20 cellular contexts compared by ENCODE assay signal in the genomic region with DNA sequence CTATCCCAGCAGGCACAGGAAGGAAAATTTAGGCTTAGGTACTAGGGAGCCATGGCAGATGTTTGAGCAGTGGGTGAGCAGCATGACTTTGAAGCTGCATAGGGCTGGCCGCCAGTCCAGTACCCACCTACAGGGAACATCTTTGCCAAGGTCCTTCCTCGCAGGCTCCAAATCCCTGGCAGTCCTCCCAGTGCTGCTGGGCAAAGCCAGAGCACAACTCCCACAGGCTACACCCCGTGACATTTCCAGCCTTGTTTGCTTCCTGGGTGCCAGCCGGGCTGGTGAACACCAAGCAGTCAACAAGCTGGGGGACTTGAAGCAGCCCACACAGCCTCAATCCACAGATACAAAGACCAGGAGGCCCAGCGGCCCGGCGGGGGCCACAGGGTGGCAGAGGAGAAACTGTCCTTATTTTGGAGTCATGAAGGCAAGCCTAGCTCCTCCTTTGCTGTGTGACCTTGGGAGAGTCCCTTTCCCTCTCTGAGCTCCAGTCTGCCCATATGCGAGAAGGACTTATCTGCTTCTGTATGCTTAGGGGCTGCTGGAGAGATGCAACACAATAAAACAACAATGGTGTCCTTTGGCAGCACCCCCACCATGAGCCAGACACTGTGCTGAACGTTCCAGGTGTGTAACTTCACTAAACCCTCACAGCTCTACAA. TPM values are rescaled to one million over a fixed set of nuclear protein-coding genes. Genes with fewer than 3 reads are reported as not detected.
A peak's percentile ranks its signal among the peaks of the same experiment; 100 is the strongest.
DNase-seq lines count a peak whose midpoint lies in the region; ATAC-seq and TF ChIP-seq lines count a peak whose summit lies in the region.
"Had no signal": no experiment of that assay in that cellular context is flagged by ENCODE, and none has a peak within 500 bp of the region (broad histone marks: within the 10 kb centered on the region; RNA-seq: fewer than 3 reads in every experiment).

No MANE protein-coding gene starts in this region.

- no peak overlapping the region for H3K9ac ChIP-seq in trophoblast cell (ENCODE audit: low read length)
- H3K9ac ChIP-seq in mesendoderm (ENCODE audit: low read length): no peak overlapping the region

- H4K12ac ChIP-seq in trophoblast cell (ENCODE audit: low read depth, low read length): no peak overlapping the region

- no peaks in the 10 kb centered on the region for H3K79me2 ChIP-seq in trophoblast cell (ENCODE audit: control insufficient read depth, insufficient read depth, low read length, poor library complexity)
- H3K79me2 ChIP-seq in mesendoderm (ENCODE audit: control insufficient read depth, insufficient read depth, low read length): peaks cover 83% of the 10 kb centered on the region

- no peaks in the 10 kb centered on the region for H3K9me3 Mint-ChIP-seq in CD8-positive, alpha-beta T cell
- H3K9me3 Mint-ChIP-seq: activated naive CD4-positive, alpha-beta T cell treated with anti-CD3 and anti-CD28 coated beads, Interleukin-2, amount 50 U/mL, for 24 hours; CD4-positive, alpha-beta memory T cell; stimulated activated naive B cell treated with anti-CD40 and anti-IgM and Interleukin-4, amounts not matched to agents 10 μg/mL and 1 μg/mL and 100 μg/mL, for 72 hours had no signal

- peaks cover 10% of the 10 kb centered on the region for H3K36me3 ChIP-seq in CD8-positive, alpha-beta T cell (ENCODE audit: insufficient read depth, low read length)
- H3K36me3 ChIP-seq in trophoblast cell (ENCODE audit: control insufficient read depth in 1 of 2, insufficient read depth in 2 of 2, low read length in 2 of 2): peaks cover 3 to 8% of the 10 kb centered on the region in 2 experiments
- peaks cover 6% of the 10 kb centered on the region for H3K36me3 ChIP-seq in mesendoderm (ENCODE audit: control insufficient read depth, insufficient read depth, low read length)
- H3K36me3 ChIP-seq in spleen: peaks cover 0 to 45% (median 8%) of the 10 kb centered on the region in 6 donors

- H4K8ac ChIP-seq in trophoblast cell (ENCODE audit: low read depth, low read length): no peak overlapping the region
- H4K8ac ChIP-seq in mesendoderm (ENCODE audit: low read depth, low read length): no peak overlapping the region

- no peak overlapping the region for H3K23ac ChIP-seq in trophoblast cell (ENCODE audit: low read length)
- H3K23ac ChIP-seq in mesendoderm (ENCODE audit: low read length): no peak overlapping the region

- POLR2A ChIA-PET in CD8-positive, alpha-beta T cell (lab: Charles Lee): no interaction called here

- no peak overlapping the region for H3K56ac ChIP-seq in mesendoderm (ENCODE audit: low read length)

- CTCF ChIA-PET in CD8-positive, alpha-beta T cell (lab: Charles Lee): interaction anchor here (0.9 to 1.2 kb wide), 2 partner anchors 14 to 25 kb away, joined by 3 read pairs; no protein-coding TSS in a partner anchor

- H3K9me3 ChIP-seq in CD8-positive, alpha-beta T cell (ENCODE audit: low read length): no peaks in the 10 kb centered on the region
- H3K9me3 ChIP-seq in right cardiac atrium (ENCODE audit: control insufficient read depth, low read length) (no peaks in the 10 kb centered on the region), trophoblast cell (ENCODE audit: insufficient read depth, low read depth, low read length) (peaks cover 4% of the 10 kb centered on the region), spleen (no peaks in the 10 kb centered on the region)

- H2AK5ac ChIP-seq in trophoblast cell (ENCODE audit: low read length) (no peak overlapping the region), mesendoderm (ENCODE audit: low read length) (no peak overlapping the region)

- DNase-seq in CD8-positive, alpha-beta T cell: no peak
- peak in 37 of 58 donors; percentile 9 to 79 (median 32) for DNase-seq in anterior cingulate cortex (lab: John Stamatoyannopoulos, UW)
- DNase-seq in right cardiac atrium: peak; percentile 55 to 86 (median 84)
- DNase-seq in trophoblast cell: no peak
- no peak for DNase-seq in activated effector memory CD4-positive, alpha-beta T cell treated with anti-CD3 and anti-CD28 coated beads, Interleukin-2, amount 50 U/mL, for 16 hours
- no peak for DNase-seq in mesendoderm
- DNase-seq in NCI-H345 (lab: John Stamatoyannopoulos, UW): no peak
- DNase-seq in spleen: no peak
- DNase-seq: ACHN; CD4-positive, alpha-beta memory T cell; dermis blood vessel endothelial cell; NCI-H1694; stimulated activated naive B cell treated with anti-CD40 and anti-IgM and Interleukin-4, amounts not matched to agents 10 μg/mL and 1 μg/mL and 100 μg/mL, for 72 hours had no signal

- no peaks in the 10 kb centered on the region for H3K27me3 ChIP-seq in CD8-positive, alpha-beta T cell (ENCODE audit: insufficient read depth, low read length)
- H3K27me3 ChIP-seq in right cardiac atrium (ENCODE audit: control insufficient read depth, insufficient read depth) (no peaks in the 10 kb centered on the region), trophoblast cell (ENCODE audit: insufficient read depth, low read length) (no peaks in the 10 kb centered on the region), mesendoderm (ENCODE audit: insufficient read depth, low read length, poor library complexity) (no peaks in the 10 kb centered on the region), spleen (replicated peaks in 1 of 7) (no peaks in the 10 kb centered on the region)

- H3K4me3 Mint-ChIP-seq in CD8-positive, alpha-beta T cell: no peak overlapping the region
- H3K4me3 Mint-ChIP-seq: activated naive CD4-positive, alpha-beta T cell treated with anti-CD3 and anti-CD28 coated beads, Interleukin-2, amount 50 U/mL, for 24 hours; CD4-positive, alpha-beta memory T cell; stimulated activated naive B cell treated with anti-CD40 and anti-IgM and Interleukin-4, amounts not matched to agents 10 μg/mL and 1 μg/mL and 100 μg/mL, for 72 hours had no signal

- H3K27me3 Mint-ChIP-seq in CD8-positive, alpha-beta T cell (ENCODE audit: low read depth): no peaks in the 10 kb centered on the region
- H3K27me3 Mint-ChIP-seq: activated naive CD4-positive, alpha-beta T cell treated with anti-CD3 and anti-CD28 coated beads, Interleukin-2, amount 50 U/mL, for 24 hours; CD4-positive, alpha-beta memory T cell; stimulated activated naive B cell treated with anti-CD40 and anti-IgM and Interleukin-4, amounts not matched to agents 10 μg/mL and 1 μg/mL and 100 μg/mL, for 72 hours had no signal

- peaks cover 59% of the 10 kb centered on the region for H3K4me1 Mint-ChIP-seq in CD8-positive, alpha-beta T cell (ENCODE audit: low read depth)

- H3K27ac Mint-ChIP-seq in CD8-positive, alpha-beta T cell: peak overlapping the region; percentile 73
- H3K27ac Mint-ChIP-seq: activated naive CD4-positive, alpha-beta T cell treated with anti-CD3 and anti-CD28 coated beads, Interleukin-2, amount 50 U/mL, for 24 hours; stimulated activated naive B cell treated with anti-CD40 and anti-IgM and Interleukin-4, amounts not matched to agents 10 μg/mL and 1 μg/mL and 100 μg/mL, for 72 hours had no signal

- H4K91ac ChIP-seq in trophoblast cell (ENCODE audit: low read depth, low read length): no peak overlapping the region

- H3K4ac ChIP-seq in trophoblast cell (ENCODE audit: low read depth, low read length) (no peak overlapping the region), mesendoderm (ENCODE audit: low read depth, low read length) (no peak overlapping the region)

- TF ChIP-seq POLR2A in spleen (IDR thresholded peaks at IDR 0.05): no peak

- no peak for ATAC-seq in CD8-positive, alpha-beta T cell
- peak; percentile 69 to 80 for ATAC-seq in right cardiac atrium
- ATAC-seq: activated CD4-positive, CD25-positive, alpha-beta regulatory T cell treated with anti-CD3 and anti-CD28 coated beads, Interleukin-2, amount 50 U/mL, for 24 hours; esophagus mucosa; stimulated activated naive B cell treated with anti-CD40 and anti-IgM and Interleukin-4, amounts not matched to agents 10 μg/mL and 1 μg/mL and 100 μg/mL, for 72 hours had no signal

- H3K79me1 ChIP-seq in trophoblast cell (ENCODE audit: low read length) (peaks cover 3% of the 10 kb centered on the region), mesendoderm (ENCODE audit: low read length) (peaks cover 28% of the 10 kb centered on the region)

- H3K4me2 ChIP-seq in trophoblast cell (ENCODE audit: low read length): no peak overlapping the region
- no peak overlapping the region for H3K4me2 ChIP-seq in mesendoderm (ENCODE audit: low read length)

- H3K18ac ChIP-seq in trophoblast cell (ENCODE audit: low read length): peak overlapping the region; percentile 37
- H3K18ac ChIP-seq in mesendoderm (ENCODE audit: low read length): no peak overlapping the region

- no peak for TF ChIP-seq CTCF in CD8-positive, alpha-beta T cell (IDR thresholded peaks at IDR 0.05)
- TF ChIP-seq CTCF in spleen (IDR thresholded peaks at IDR 0.05 in 8 of 11, conservative IDR thresholded peaks at IDR 0.05 in 3 of 11): no peak

- H2BK15ac ChIP-seq in mesendoderm (replicated peaks; ENCODE audit: low read depth): no peak overlapping the region

- no peak overlapping the region for H3K27ac ChIP-seq in CD8-positive, alpha-beta T cell (ENCODE audit: low read depth, low read length)
- H3K27ac ChIP-seq in right cardiac atrium (ENCODE audit: low read length): peak overlapping the region; percentile 75
- H3K27ac ChIP-seq in trophoblast cell (ENCODE audit: low read depth, low read length): no peak overlapping the region
- no peak overlapping the region for H3K27ac ChIP-seq in mesendoderm (ENCODE audit: low read depth, low read length)
- peak overlapping the region in 1 of 8 donors; percentile 42 for H3K27ac ChIP-seq in spleen

- no peak overlapping the region for H2AFZ ChIP-seq in trophoblast cell (ENCODE audit: insufficient read depth, low read length, poor library complexity)

- H2BK12ac ChIP-seq in trophoblast cell (ENCODE audit: low read length): no peak overlapping the region

- intact Hi-C loops in CD8-positive, alpha-beta T cell (cut with DNase I, micrococcal nuclease): no loop called here
- intact Hi-C loops in right cardiac atrium (cut with DNase I) (no loop called here), spleen (cut with DNase I; ENCODE audit: low total_unique reads) (no loop called here)

- no peak overlapping the region for H3K14ac ChIP-seq in trophoblast cell (ENCODE audit: low read length)

- H3K4me3 ChIP-seq in CD8-positive, alpha-beta T cell (ENCODE audit: low read depth, low read length): no peak overlapping the region
- H3K4me3 ChIP-seq in right cardiac atrium (ENCODE audit: low read length): no peak overlapping the region
- H3K4me3 ChIP-seq in trophoblast cell (ENCODE audit: low read depth, low read length): no peak overlapping the region
- H3K4me3 ChIP-seq in mesendoderm (ENCODE audit: low read length): no peak overlapping the region
- H3K4me3 ChIP-seq in spleen: no peak overlapping the region

- peaks cover 37% of the 10 kb centered on the region for H3K4me1 ChIP-seq in CD8-positive, alpha-beta T cell (ENCODE audit: insufficient read depth, low read length)
- H3K4me1 ChIP-seq in right cardiac atrium (ENCODE audit: control insufficient read depth, insufficient read depth, low read length): peaks cover 2% of the 10 kb centered on the region
- peaks cover 6 to 7% of the 10 kb centered on the region in 2 experiments for H3K4me1 ChIP-seq in trophoblast cell (ENCODE audit: control insufficient read depth in 1 of 2, insufficient read depth in 2 of 2, low read length in 2 of 2)
- peaks cover 6% of the 10 kb centered on the region for H3K4me1 ChIP-seq in mesendoderm (ENCODE audit: control insufficient read depth, low read depth, low read length)
- peaks cover 3 to 95% (median 52%) of the 10 kb centered on the region in 6 donors for H3K4me1 ChIP-seq in spleen

- 75% methylated on average over 9 of the region's 9 CpGs for WGBS in right cardiac atrium
- no CpG with 5 or more reads among the region's 9 CpGs for WGBS in trophoblast cell (ENCODE audit: extremely low coverage, insufficient coverage, insufficient read length)
- no CpG with 5 or more reads among the region's 9 CpGs for WGBS in mesendoderm (ENCODE audit: extremely low coverage, insufficient coverage, low lambda C conversion rate)
- 72 to 85% (median 83%) methylated on average over 2 to 9 of the region's 9 CpGs for WGBS in spleen, 5 donors

- no peak overlapping the region for H4K5ac ChIP-seq in mesendoderm (ENCODE audit: low read length)

- peaks cover 48% of the 10 kb centered on the region for H3K36me3 Mint-ChIP-seq in CD8-positive, alpha-beta T cell
- H3K36me3 Mint-ChIP-seq: activated naive CD4-positive, alpha-beta T cell treated with anti-CD3 and anti-CD28 coated beads, Interleukin-2, amount 50 U/mL, for 24 hours had no signal

- H2BK120ac ChIP-seq in trophoblast cell (ENCODE audit: insufficient read depth, low read length, poor library complexity) (no peak overlapping the region), mesendoderm (ENCODE audit: low read depth, low read length) (no peak overlapping the region)

- H2BK5ac ChIP-seq in trophoblast cell (ENCODE audit: low read depth, low read length, poor library complexity) (no peak overlapping the region), mesendoderm (ENCODE audit: low read length) (no peak overlapping the region)

RNA-seq across cellular contexts. Expression of a gene that starts 28.0 kb away (rescaled TPM):
- total RNA-seq in CD8-positive, alpha-beta T cell: 10 to 100 TPM; 24.3 to 26.3 TPM
- total RNA-seq in right cardiac atrium (10 to 100 TPM; 30.5 to 55.2 (median 36.9) TPM), spleen (100 to 1,000 TPM in 2 of 7 donors, 10 to 100 TPM in 5; 43.5 to 119 (median 63.2) TPM)
- polyA plus RNA-seq in right cardiac atrium (27.6 TPM), spleen (10 to 100 TPM; 14.6 to 22.2 (median 16.6) TPM)
- polyA plus RNA-seq in trophoblast cell (2013): 19.1 and 19.8 TPM in 2 replicates
- polyA plus RNA-seq in mesendoderm (2013, experiment 1 of 2): 60.8 TPM
- polyA plus RNA-seq in mesendoderm (2013, experiment 2 of 2): 59.3 TPM

RNA-seq across cellular contexts. Expression of a gene that starts 49.6 kb away (rescaled TPM):
- total RNA-seq in CD8-positive, alpha-beta T cell: 100 to 1,000 TPM; 138 to 142 TPM
- total RNA-seq in right cardiac atrium (10 to 100 TPM; 19.8 to 28.7 (median 25.4) TPM), spleen (10 to 100 TPM; 30.5 to 46.3 (median 42.2) TPM)
- polyA plus RNA-seq in right cardiac atrium (15.2 TPM), spleen (10 to 100 TPM; 21.5 to 32.1 (median 27.3) TPM)
- polyA plus RNA-seq in trophoblast cell (2013): 27.7 and 27.8 TPM in 2 replicates
- 17.8 TPM for polyA plus RNA-seq in mesendoderm (2013, experiment 1 of 2)
- polyA plus RNA-seq in mesendoderm (2013, experiment 2 of 2): 17.8 TPM

RNA-seq across cellular contexts. Expression of a gene that starts 55.9 kb away (rescaled TPM):
- not detected for total RNA-seq in CD8-positive, alpha-beta T cell
- 1 to 10 TPM in 2 of 4 donors, under 1 TPM in 2; 0.48 to 1.3 (median 0.99) TPM for total RNA-seq in right cardiac atrium
- 0.25 TPM for polyA plus RNA-seq in right cardiac atrium
- polyA plus RNA-seq in trophoblast cell (2013): not detected in 2 replicates
- polyA plus RNA-seq in mesendoderm (2013, experiment 1 of 2): 7.3 TPM
- 7.5 TPM for polyA plus RNA-seq in mesendoderm (2013, experiment 2 of 2)
- 1 to 10 TPM in 6 of 7 donors, under 1 TPM in 1; 0.34 to 2.9 (median 2.1) TPM for total RNA-seq in spleen
- polyA plus RNA-seq in spleen: 1 to 10 TPM in 2 of 3 donors, under 1 TPM in 1; 0.98 to 1.9 (median 1.3) TPM
- total RNA-seq: CD4-positive, alpha-beta memory T cell; dermis blood vessel endothelial cell; esophagus mucosa; NCI-H460; osteocyte; T-helper 2 cell treated with Interferon-gamma antibody and Interleukin-4, amounts not matched to agents 100 ng/mL and 5 ng/mL, for 36 hours had no signal
- polyA plus RNA-seq: CD4-positive, alpha-beta memory T cell had no signal

RNA-seq across cellular contexts. Expression of a gene that starts 59.9 kb away (rescaled TPM):
- not detected for total RNA-seq in CD8-positive, alpha-beta T cell
- total RNA-seq in right cardiac atrium: not detected
- polyA plus RNA-seq in right cardiac atrium: not detected
- polyA plus RNA-seq in trophoblast cell (2013): not detected in 2 replicates
- polyA plus RNA-seq in mesendoderm (2013, experiment 1 of 2): 0.72 TPM
- 0.60 TPM for polyA plus RNA-seq in mesendoderm (2013, experiment 2 of 2)
- not detected for total RNA-seq in spleen
- polyA plus RNA-seq in spleen: under 1 TPM; 0.20 to 0.24 (median 0.22) TPM
- total RNA-seq: CD4-positive, alpha-beta memory T cell; dermis blood vessel endothelial cell; esophagus mucosa; NCI-H460; osteocyte; T-helper 2 cell treated with Interferon-gamma antibody and Interleukin-4, amounts not matched to agents 100 ng/mL and 5 ng/mL, for 36 hours; urinary bladder had no signal
- polyA plus RNA-seq: CD4-positive, alpha-beta memory T cell; urinary bladder had no signal

Comparison
In these comparisons a context has a peak if more than half of its experiments do, and no peak if none do; other contexts are left out.
1. DNase-seq: peak in anterior cingulate cortex (37 of 58) and right cardiac atrium (3 of 3); none in CD8-positive, alpha-beta T cell (0 of 7), trophoblast cell (0 of 2), activated effector memory CD4-positive, alpha-beta T cell treated with anti-CD3 and anti-CD28 coated beads, Interleukin-2, amount 50 U/mL, for 16 hours (single experiment), mesendoderm (single experiment), NCI-H345 (single experiment) and spleen (single experiment).